Comparison of ENCODE assay signal across 8 cellular contexts in the genomic region with DNA sequence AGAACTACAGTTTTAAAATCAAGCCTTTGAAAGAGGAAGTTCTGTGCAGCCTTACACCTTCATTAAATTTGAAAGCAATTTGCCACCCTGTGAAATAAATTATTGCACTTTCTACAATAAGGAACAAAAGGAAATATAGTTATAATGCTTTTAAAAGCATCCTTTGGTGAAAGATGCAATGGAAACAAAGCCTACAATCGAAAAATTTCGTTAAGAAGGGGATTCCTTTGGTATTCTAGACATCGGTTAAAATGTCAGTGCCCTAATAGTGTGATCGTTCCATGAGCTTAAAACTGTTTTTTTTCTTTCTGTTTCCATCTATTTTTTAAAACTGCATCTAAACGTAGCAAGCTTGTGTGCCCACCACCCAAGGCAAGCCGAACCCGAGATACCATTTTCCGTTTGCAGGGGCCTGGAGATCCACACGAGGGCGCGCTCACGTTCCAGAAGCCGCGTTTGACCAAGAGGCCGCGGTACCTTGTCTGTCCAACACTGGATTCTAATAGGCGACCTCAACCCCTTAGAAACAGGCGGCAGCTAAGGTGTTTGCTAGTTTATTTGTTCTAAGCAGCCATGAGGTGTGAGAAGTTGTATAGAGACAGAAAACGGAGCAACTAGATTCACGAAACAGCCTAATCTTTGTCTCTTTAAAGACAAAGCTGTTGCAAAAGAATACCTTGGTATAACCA. TPM values are rescaled to one million over a fixed set of nuclear protein-coding genes. Genes with fewer than 3 reads are reported as not detected.
A peak's percentile ranks its signal among the peaks of the same experiment; 100 is the strongest.
DNase-seq lines count a peak whose midpoint lies in the region; ATAC-seq and TF ChIP-seq lines count a peak whose summit lies in the region.

No MANE protein-coding gene starts in this region.

- in situ Hi-C loops in brain microvascular endothelial cell (cut with HindIII; ENCODE audit: low pct_ligation_motif_present, low sequenced_read_pairs), result no loop called here

- H3K4me3 Mint-ChIP-seq in neural crest cell, result peak overlapping the region; percentile 5
- H3K4me3 Mint-ChIP-seq in stimulated activated memory B cell treated with anti-CD40 and anti-IgM and Interleukin-4, amounts not matched to agents 10 μg/mL and 1 μg/mL and 100 μg/mL, for 72 hours, result no peak overlapping the region

- H3K4me3 ChIP-seq in right atrium auricular region (no peak overlapping the region), brain microvascular endothelial cell (ENCODE audit: low read depth, low read length) (no peak overlapping the region)

- peaks cover 93% of the 10 kb centered on the region for H3K27me3 Mint-ChIP-seq in neural crest cell (ENCODE audit: low read depth)
- H3K27me3 Mint-ChIP-seq in stimulated activated memory B cell treated with anti-CD40 and anti-IgM and Interleukin-4, amounts not matched to agents 10 μg/mL and 1 μg/mL and 100 μg/mL, for 72 hours, result peaks cover 72% of the 10 kb centered on the region

- TF ChIP-seq CTCF in right atrium auricular region (IDR thresholded peaks at IDR 0.05), result peak; percentile 17 to 64
- TF ChIP-seq CTCF in brain microvascular endothelial cell (IDR thresholded peaks at IDR 0.05; ENCODE audit: low read depth, low read length, missing control alignments), result peak; percentile 84
- TF ChIP-seq CTCF in neural crest cell (conservative IDR thresholded peaks at IDR 0.05), result peak; percentile 72

- H3K27me3 ChIP-seq in right atrium auricular region (peaks cover 79 to 89% of the 10 kb centered on the region in 2 donors), brain microvascular endothelial cell (replicated peaks) (peaks cover 91% of the 10 kb centered on the region)

- H3K36me3 ChIP-seq in right atrium auricular region (no peaks in the 10 kb centered on the region), brain microvascular endothelial cell (replicated peaks) (no peaks in the 10 kb centered on the region)

- H3K4me1 Mint-ChIP-seq in neural crest cell, result peaks cover 8% of the 10 kb centered on the region
- peaks cover 8% of the 10 kb centered on the region for H3K4me1 Mint-ChIP-seq in stimulated activated memory B cell treated with anti-CD40 and anti-IgM and Interleukin-4, amounts not matched to agents 10 μg/mL and 1 μg/mL and 100 μg/mL, for 72 hours

- H3K4me1 ChIP-seq in right atrium auricular region, result peaks cover 0 to 26% of the 10 kb centered on the region in 2 donors

- intact Hi-C loops in Right ventricle myocardium superior (cut with DNase I), result no loop called here

- peaks cover 6% of the 10 kb centered on the region for H3K36me3 Mint-ChIP-seq in neural crest cell (ENCODE audit: low read depth)
- no peaks in the 10 kb centered on the region for H3K36me3 Mint-ChIP-seq in stimulated activated memory B cell treated with anti-CD40 and anti-IgM and Interleukin-4, amounts not matched to agents 10 μg/mL and 1 μg/mL and 100 μg/mL, for 72 hours

- no peak overlapping the region for H3K27ac Mint-ChIP-seq in neural crest cell (ENCODE audit: unreplicated experiment)
- no peak overlapping the region for H3K27ac Mint-ChIP-seq in stimulated activated memory B cell treated with anti-CD40 and anti-IgM and Interleukin-4, amounts not matched to agents 10 μg/mL and 1 μg/mL and 100 μg/mL, for 72 hours

- no peaks in the 10 kb centered on the region for H3K9me3 Mint-ChIP-seq in neural crest cell
- H3K9me3 Mint-ChIP-seq in stimulated activated memory B cell treated with anti-CD40 and anti-IgM and Interleukin-4, amounts not matched to agents 10 μg/mL and 1 μg/mL and 100 μg/mL, for 72 hours, result peaks cover 3% of the 10 kb centered on the region

- no peaks in the 10 kb centered on the region for H3K9me3 ChIP-seq in right atrium auricular region

- H3K27ac ChIP-seq in right atrium auricular region, result no peak overlapping the region
- H3K27ac ChIP-seq in brain microvascular endothelial cell, result no peak overlapping the region

- ATAC-seq in Right ventricle myocardium superior (ENCODE audit: poor library complexity) (no peak), GM21447 (IDR thresholded peaks at IDR 0.05; ENCODE audit: unreplicated experiment) (no peak)
- no peak for ATAC-seq in stimulated activated memory B cell treated with anti-CD40 and anti-IgM and Interleukin-4, amounts not matched to agents 10 μg/mL and 1 μg/mL and 100 μg/mL, for 72 hours

- DNase-seq in right atrium auricular region (ENCODE audit: low spot score) (no peak), Right ventricle myocardium superior (no peak), NCI-H2171 (lab: John Stamatoyannopoulos, UW) (peak; percentile 39), brain microvascular endothelial cell (no peak), neural crest cell (ENCODE audit: low read depth, low spot score) (peak; percentile 69), pons (ENCODE audit: low spot score) (no peak)

RNA-seq across cellular contexts. Expression of a gene that starts 4.0 kb away (rescaled TPM):
- total RNA-seq in right atrium auricular region (not detected), Right ventricle myocardium superior (not detected), neural crest cell (not detected in 2 replicates)

RNA-seq across cellular contexts. Expression of a gene that starts 5.5 kb away (rescaled TPM):
- not detected for total RNA-seq in right atrium auricular region
- total RNA-seq in Right ventricle myocardium superior, result not detected
- not detected in 2 replicates for total RNA-seq in neural crest cell

RNA-seq across cellular contexts. Expression of a gene that starts 11.4 kb away (rescaled TPM):
- total RNA-seq in right atrium auricular region, result under 1 TPM in 1 of 2 donors, not detected in 1; 0.44 TPM
- not detected for total RNA-seq in Right ventricle myocardium superior
- not detected in 2 replicates for total RNA-seq in neural crest cell

RNA-seq across cellular contexts. Expression of a gene that starts 11.5 kb away (rescaled TPM):
- not detected for total RNA-seq in right atrium auricular region
- not detected for total RNA-seq in Right ventricle myocardium superior
- total RNA-seq in neural crest cell, result not detected in 2 replicates

RNA-seq across cellular contexts. Expression of a gene that starts 18.4 kb away (rescaled TPM):
- total RNA-seq in right atrium auricular region (1 to 10 TPM in 1 of 2 donors, under 1 TPM in 1; 0.55 to 1.1 TPM), Right ventricle myocardium superior (0.32 TPM), neural crest cell (not detected in 2 replicates)

Comparison
In these comparisons a context has a peak if more than half of its experiments do, and no peak if none do; other contexts are left out.
1. DNase-seq: peak in NCI-H2171 (single experiment) and neural crest cell (single experiment); none in right atrium auricular region (single experiment), Right ventricle myocardium superior (single experiment), brain microvascular endothelial cell (single experiment) and pons (single experiment).
2. Peak in every context shown above with its lines, with median percentiles within 50 percentile points of each other: CTCF ChIP-seq.